Comparison of ENCODE assay signal across 1 cellular context in genomic region chr6:166387642-166388325, GRCh38.
A peak's percentile ranks its signal among the peaks of the same experiment; 100 is the strongest.
TF ChIP-seq lines count a peak whose summit lies in the region.

No MANE protein-coding gene starts in this region.

TF ChIP-seq in HepG2, 621 proteins besides CTCF, POLR2A, EP300 and RAD21 (continued from another document and continues in another):
- TF ChIP-seq PRDM10 (CRISPR knock-in tag; IDR thresholded peaks at IDR 0.05; ENCODE audit: low read depth) (peak; percentile 34; the same call in 1 of the 2 replicates), ZNF564 (CRISPR knock-in tag; IDR thresholded peaks at IDR 0.05) (peak; percentile 71), SOX13 (IDR thresholded peaks at IDR 0.05) (peak; percentile 78), SOX13 (CRISPR knock-in tag; conservative IDR thresholded peaks at IDR 0.05 in 1 of 2, IDR thresholded peaks at IDR 0.05 in 1 of 2) (peak in 1 of 2 experiments; percentile 93; a peak in 2 of 4 replicates), PCBP1 (IDR thresholded peaks at IDR 0.05; ENCODE audit: borderline replicate concordance, low read depth, low read length) (no peak), FLYWCH1 (CRISPR knock-in tag; IDR thresholded peaks at IDR 0.05) (peak; percentile 73; the same call in 1 of the 2 replicates), ZSCAN21 (CRISPR knock-in tag; IDR thresholded peaks at IDR 0.05; ENCODE audit: borderline replicate concordance) (0 out of 2 replicates have a peak, but pooled peaks have one; percentile 33), FOXP4 (CRISPR knock-in tag; IDR thresholded peaks at IDR 0.05) (peak; percentile 93), ZNF639 (CRISPR knock-in tag; conservative IDR thresholded peaks at IDR 0.05) (0 out of 2 replicates have a peak, but pooled peaks have one; percentile 21), SAFB2 (CRISPR knock-in tag; IDR thresholded peaks at IDR 0.05; ENCODE audit: borderline replicate concordance, low read depth) (no peak), TFDP2 (CRISPR knock-in tag; IDR thresholded peaks at IDR 0.05) (no peak; the same call in 1 of the 2 replicates), SMYD3 (CRISPR knock-in tag; IDR thresholded peaks at IDR 0.05) (0 out of 2 replicates have a peak, but pooled peaks have one; percentile 91), SRF (IDR thresholded peaks at IDR 0.05; ENCODE audit: low read depth, low read length) (no peak), ZNF761 (CRISPR knock-in tag; conservative IDR thresholded peaks at IDR 0.05) (no peak; the same call in 1 of the 2 replicates), U2AF2 (IDR thresholded peaks at IDR 0.05; ENCODE audit: low read depth, low read length) (no peak), NCOA5 (CRISPR knock-in tag; IDR thresholded peaks at IDR 0.05) (no peak), ESRRA (CRISPR knock-in tag; IDR thresholded peaks at IDR 0.05; ENCODE audit: low read depth) (peak; percentile 33; the same call in 1 of the 2 replicates), RCOR2 (CRISPR knock-in tag; IDR thresholded peaks at IDR 0.05) (peak; percentile 83), ZGPAT (CRISPR knock-in tag; IDR thresholded peaks at IDR 0.05) (peak; percentile 91), MLLT10 (CRISPR knock-in tag; IDR thresholded peaks at IDR 0.05) (no peak), THAP9 (CRISPR knock-in tag; IDR thresholded peaks at IDR 0.05; ENCODE audit: borderline replicate concordance) (no peak), ETV6 (CRISPR knock-in tag; conservative IDR thresholded peaks at IDR 0.05) (no peak), ZNF530 (CRISPR knock-in tag; IDR thresholded peaks at IDR 0.05; ENCODE audit: low read depth) (no peak), ZNF567 (CRISPR knock-in tag; IDR thresholded peaks at IDR 0.05; ENCODE audit: borderline replicate concordance) (no peak), ZNF547 (CRISPR knock-in tag; IDR thresholded peaks at IDR 0.05) (peak; percentile 28; the same call in 1 of the 2 replicates), MTERF4 (CRISPR knock-in tag; IDR thresholded peaks at IDR 0.05) (no peak), CSRNP1 (CRISPR knock-in tag; IDR thresholded peaks at IDR 0.05) (peak; percentile 94; the same call in 1 of the 2 replicates), PRDM4 (CRISPR knock-in tag; IDR thresholded peaks at IDR 0.05; ENCODE audit: borderline replicate concordance) (no peak), ZNF709 (CRISPR knock-in tag; IDR thresholded peaks at IDR 0.05) (no peak), NFKB2 (CRISPR knock-in tag; IDR thresholded peaks at IDR 0.05; ENCODE audit: borderline replicate concordance) (0 out of 2 replicates have a peak, but pooled peaks have one; percentile 7), NCOA1 (CRISPR knock-in tag; IDR thresholded peaks at IDR 0.05) (peak; percentile 86; the same call in 1 of the 2 replicates), ONECUT2 (CRISPR knock-in tag; IDR thresholded peaks at IDR 0.05) (peak; percentile 55), PPARG (CRISPR knock-in tag; conservative IDR thresholded peaks at IDR 0.05) (peak; percentile 97), ZC3H4 (CRISPR knock-in tag; IDR thresholded peaks at IDR 0.05; ENCODE audit: borderline replicate concordance) (peak; percentile 65; the same call in 1 of the 2 replicates), FOXJ3 (CRISPR knock-in tag; IDR thresholded peaks at IDR 0.05; ENCODE audit: borderline replicate concordance) (peak; percentile 96; the same call in 1 of the 2 replicates), SMAD3 (CRISPR knock-in tag; IDR thresholded peaks at IDR 0.05) (peak; percentile 90; the same call in 1 of the 2 replicates)
